In the genomic region with DNA sequence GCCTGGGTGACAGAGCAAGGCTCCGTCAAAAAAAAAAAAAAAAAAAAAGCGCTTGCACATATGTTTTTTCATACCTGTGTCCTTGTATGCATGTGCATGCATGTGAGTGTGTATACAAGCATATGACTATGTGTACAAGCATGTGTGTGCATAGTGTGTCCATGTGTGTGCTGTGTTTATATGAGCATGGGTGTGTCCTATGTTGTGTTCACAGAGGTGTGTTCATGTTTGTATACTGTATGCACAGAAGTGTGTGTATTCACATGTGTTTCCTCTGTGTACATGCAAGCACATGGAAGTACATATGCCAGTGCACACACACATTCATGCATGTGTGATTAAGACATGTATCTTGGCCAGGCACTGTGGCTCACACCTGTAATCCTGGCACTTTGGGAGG, we compare ENCODE assay signal across 1 cellular context.
TF ChIP-seq lines count a peak whose summit lies in the region.

No MANE protein-coding gene starts in this region.

TF ChIP-seq in GM23338, 12 proteins besides CTCF, POLR2A, EP300 and RAD21 (continued from another document):
- TF ChIP-seq, protein P1, sequence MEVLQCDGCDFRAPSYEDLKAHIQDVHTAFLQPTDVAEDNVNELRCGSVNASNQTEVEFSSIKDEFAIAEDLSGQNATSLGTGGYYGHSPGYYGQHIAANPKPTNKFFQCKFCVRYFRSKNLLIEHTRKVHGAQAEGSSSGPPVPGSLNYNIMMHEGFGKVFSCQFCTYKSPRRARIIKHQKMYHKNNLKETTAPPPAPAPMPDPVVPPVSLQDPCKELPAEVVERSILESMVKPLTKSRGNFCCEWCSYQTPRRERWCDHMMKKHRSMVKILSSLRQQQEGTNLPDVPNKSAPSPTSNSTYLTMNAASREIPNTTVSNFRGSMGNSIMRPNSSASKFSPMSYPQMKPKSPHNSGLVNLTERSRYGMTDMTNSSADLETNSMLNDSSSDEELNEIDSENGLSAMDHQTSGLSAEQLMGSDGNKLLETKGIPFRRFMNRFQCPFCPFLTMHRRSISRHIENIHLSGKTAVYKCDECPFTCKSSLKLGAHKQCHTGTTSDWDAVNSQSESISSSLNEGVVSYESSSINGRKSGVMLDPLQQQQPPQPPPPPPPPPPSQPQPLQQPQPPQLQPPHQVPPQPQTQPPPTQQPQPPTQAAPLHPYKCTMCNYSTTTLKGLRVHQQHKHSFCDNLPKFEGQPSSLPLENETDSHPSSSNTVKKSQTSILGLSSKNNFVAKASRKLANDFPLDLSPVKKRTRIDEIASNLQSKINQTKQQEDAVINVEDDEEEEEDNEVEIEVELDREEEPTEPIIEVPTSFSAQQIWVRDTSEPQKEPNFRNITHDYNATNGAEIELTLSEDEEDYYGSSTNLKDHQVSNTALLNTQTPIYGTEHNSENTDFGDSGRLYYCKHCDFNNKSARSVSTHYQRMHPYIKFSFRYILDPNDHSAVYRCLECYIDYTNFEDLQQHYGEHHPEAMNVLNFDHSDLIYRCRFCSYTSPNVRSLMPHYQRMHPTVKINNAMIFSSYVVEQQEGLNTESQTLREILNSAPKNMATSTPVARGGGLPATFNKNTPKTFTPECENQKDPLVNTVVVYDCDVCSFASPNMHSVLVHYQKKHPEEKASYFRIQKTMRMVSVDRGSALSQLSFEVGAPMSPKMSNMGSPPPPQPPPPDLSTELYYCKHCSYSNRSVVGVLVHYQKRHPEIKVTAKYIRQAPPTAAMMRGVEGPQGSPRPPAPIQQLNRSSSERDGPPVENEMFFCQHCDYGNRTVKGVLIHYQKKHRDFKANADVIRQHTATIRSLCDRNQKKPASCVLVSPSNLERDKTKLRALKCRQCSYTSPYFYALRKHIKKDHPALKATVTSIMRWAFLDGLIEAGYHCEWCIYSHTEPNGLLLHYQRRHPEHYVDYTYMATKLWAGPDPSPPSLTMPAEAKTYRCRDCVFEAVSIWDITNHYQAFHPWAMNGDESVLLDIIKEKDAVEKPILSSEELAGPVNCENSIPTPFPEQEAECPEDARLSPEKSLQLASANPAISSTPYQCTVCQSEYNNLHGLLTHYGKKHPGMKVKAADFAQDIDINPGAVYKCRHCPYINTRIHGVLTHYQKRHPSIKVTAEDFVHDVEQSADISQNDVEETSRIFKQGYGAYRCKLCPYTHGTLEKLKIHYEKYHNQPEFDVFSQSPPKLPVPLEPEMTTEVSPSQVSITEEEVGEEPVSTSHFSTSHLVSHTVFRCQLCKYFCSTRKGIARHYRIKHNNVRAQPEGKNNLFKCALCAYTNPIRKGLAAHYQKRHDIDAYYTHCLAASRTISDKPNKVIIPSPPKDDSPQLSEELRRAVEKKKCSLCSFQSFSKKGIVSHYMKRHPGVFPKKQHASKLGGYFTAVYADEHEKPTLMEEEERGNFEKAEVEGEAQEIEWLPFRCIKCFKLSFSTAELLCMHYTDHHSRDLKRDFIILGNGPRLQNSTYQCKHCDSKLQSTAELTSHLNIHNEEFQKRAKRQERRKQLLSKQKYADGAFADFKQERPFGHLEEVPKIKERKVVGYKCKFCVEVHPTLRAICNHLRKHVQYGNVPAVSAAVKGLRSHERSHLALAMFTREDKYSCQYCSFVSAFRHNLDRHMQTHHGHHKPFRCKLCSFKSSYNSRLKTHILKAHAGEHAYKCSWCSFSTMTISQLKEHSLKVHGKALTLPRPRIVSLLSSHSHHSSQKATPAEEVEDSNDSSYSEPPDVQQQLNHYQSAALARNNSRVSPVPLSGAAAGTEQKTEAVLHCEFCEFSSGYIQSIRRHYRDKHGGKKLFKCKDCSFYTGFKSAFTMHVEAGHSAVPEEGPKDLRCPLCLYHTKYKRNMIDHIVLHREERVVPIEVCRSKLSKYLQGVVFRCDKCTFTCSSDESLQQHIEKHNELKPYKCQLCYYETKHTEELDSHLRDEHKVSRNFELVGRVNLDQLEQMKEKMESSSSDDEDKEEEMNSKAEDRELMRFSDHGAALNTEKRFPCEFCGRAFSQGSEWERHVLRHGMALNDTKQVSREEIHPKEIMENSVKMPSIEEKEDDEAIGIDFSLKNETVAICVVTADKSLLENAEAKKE (CRISPR knock-in tag; IDR thresholded peaks at IDR 0.05): no peak
TF ChIP-seq in GM23338: peak in this region for 0.
